11 cellular contexts compared by ENCODE assay signal in the genomic region with DNA sequence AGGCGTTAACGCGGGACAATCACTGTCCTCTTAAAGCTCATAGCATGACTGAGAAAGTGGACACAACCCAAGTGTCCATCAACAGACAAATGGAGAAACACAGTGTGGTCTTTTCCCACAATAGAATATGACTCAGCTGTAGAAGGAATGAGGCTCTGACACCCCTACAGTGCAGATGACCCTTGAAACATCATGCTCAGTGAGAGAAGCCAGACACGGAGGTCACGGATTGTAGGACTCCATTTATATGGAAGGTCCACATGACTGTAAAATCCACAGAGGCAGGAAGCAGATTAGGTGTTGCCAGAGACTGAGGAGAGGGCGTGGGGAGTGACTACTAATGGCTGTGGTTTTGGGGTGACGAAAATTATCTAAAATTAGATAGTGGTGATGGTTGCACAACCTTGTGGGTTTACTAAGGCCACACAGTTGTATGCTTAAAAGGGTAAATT. TPM values are rescaled to one million over a fixed set of nuclear protein-coding genes. Genes with fewer than 3 reads are reported as not detected.
DNase-seq lines count a peak whose midpoint lies in the region; ATAC-seq, FAIRE-seq and TF ChIP-seq lines count a peak whose summit lies in the region.
"Had no signal": no experiment of that assay in that cellular context is flagged by ENCODE, and none has a peak within 500 bp of the region (broad histone marks: within the 10 kb centered on the region; RNA-seq: fewer than 3 reads in every experiment).

No MANE protein-coding gene starts in this region.

- CTCF ChIA-PET in GM12878 (lab: Yijun Ruan, JAX) = no interaction called here

- H3K27me3 ChIP-seq in GM12878 (replicated peaks in 1 of 2; ENCODE audit: control insufficient read depth in 2 of 2, insufficient read depth in 2 of 2, low read length in 1 of 2) = no peaks in the 10 kb centered on the region
- H3K27me3 ChIP-seq in trophoblast cell (ENCODE audit: insufficient read depth, low read length) = no peaks in the 10 kb centered on the region

- no peak for TF ChIP-seq CTCF in GM12878 (IDR thresholded peaks at IDR 0.05 in 2 of 3, conservative IDR thresholded peaks at IDR 0.05 in 1 of 3; ENCODE audit: control insufficient read depth in 2 of 3, extremely low read depth in 1 of 3, insufficient read depth in 1 of 3, low read depth in 3 of 3, low read length in 3 of 3)

- intact Hi-C loops in activated CD4-positive, alpha-beta T cell treated with anti-CD3 and anti-CD28 coated beads, Interleukin-2, amount 10 ng/mL, durations not matched to agents 24 days and 14 days (cut with micrococcal nuclease) = no loop called here
- intact Hi-C loops in GM12878 (cut with micrococcal nuclease; ENCODE audit: unreplicated experiment) = no loop called here

- SMC1A ChIA-PET in GM12878 (lab: Charles Lee; ENCODE audit: uncharacterized antibody, unreplicated experiment) = no interaction called here

- H3K14ac ChIP-seq in trophoblast cell (ENCODE audit: low read length) = no peak overlapping the region

- no peaks in the 10 kb centered on the region for H3K79me2 ChIP-seq in GM12878 (ENCODE audit: control insufficient read depth, insufficient read depth, low read length)
- H3K79me2 ChIP-seq in trophoblast cell (ENCODE audit: control insufficient read depth, insufficient read depth, low read length, poor library complexity) = no peaks in the 10 kb centered on the region

- ATAC-seq in GM12878 (peak; percentile 77), GM18520 (IDR thresholded peaks at IDR 0.05; ENCODE audit: unreplicated experiment) (no peak)

- H3K36me3 Mint-ChIP-seq in activated CD4-positive, alpha-beta T cell treated with anti-CD3 and anti-CD28 coated beads, Interleukin-2, amount 10 ng/mL, durations not matched to agents 24 days and 14 days (ENCODE audit: low read depth) = peaks cover 9% of the 10 kb centered on the region

- no peak overlapping the region for H2BK5ac ChIP-seq in trophoblast cell (ENCODE audit: low read depth, low read length, poor library complexity)

- 46% methylated on average over 7 of the region's 7 CpGs for WGBS in GM12878 (ENCODE audit: insufficient coverage, insufficient replicate concordance, low lambda C conversion rate, missing lambda C conversion rate)
- WGBS in trophoblast cell (ENCODE audit: extremely low coverage, insufficient coverage, insufficient read length) = no CpG with 5 or more reads among the region's 7 CpGs

- no peak overlapping the region for H4K8ac ChIP-seq in trophoblast cell (ENCODE audit: low read depth, low read length)

- no peak for FAIRE-seq in GM12878 (lab: Jason Lieb, UNC)
- FAIRE-seq: islet of Langerhans had no signal

- in situ Hi-C loops in GM12878 (cut with MboI) = no loop called here

- no peak overlapping the region for H3K18ac ChIP-seq in trophoblast cell (ENCODE audit: low read length)

- no peak overlapping the region for H3K27ac ChIP-seq in GM12878 (ENCODE audit: control insufficient read depth, insufficient read depth)
- no peak overlapping the region for H3K27ac ChIP-seq in trophoblast cell (ENCODE audit: low read depth, low read length)

- no TSS peak for BruUV-seq in GM12878 (replicated peaks; lab: Mats Ljungman, UMichigan)

- no peak overlapping the region for H2AK5ac ChIP-seq in trophoblast cell (ENCODE audit: low read length)

- no peaks in the 10 kb centered on the region for H3K79me1 ChIP-seq in trophoblast cell (ENCODE audit: low read length)

- peak overlapping the region; percentile 41; the same call in 1 of the 2 replicates for H3K4me2 ChIP-seq in GM12878 (ENCODE audit: control insufficient read depth, insufficient read depth)
- no peak overlapping the region for H3K4me2 ChIP-seq in trophoblast cell (ENCODE audit: low read length)

- peak overlapping the region; percentile 56 for H3K27ac Mint-ChIP-seq in activated CD4-positive, alpha-beta T cell treated with anti-CD3 and anti-CD28 coated beads, Interleukin-2, amount 10 ng/mL, durations not matched to agents 24 days and 14 days

- H3K9me3 ChIP-seq in GM12878 (replicated peaks; ENCODE audit: control insufficient read depth, insufficient read depth, low read length) (peaks cover 5% of the 10 kb centered on the region; the same call in 2 of the 3 replicates), trophoblast cell (ENCODE audit: insufficient read depth, low read depth, low read length) (peaks cover 12% of the 10 kb centered on the region)

- peak overlapping the region; percentile 58 for H2AFZ ChIP-seq in GM12878 (ENCODE audit: control insufficient read depth, low read depth, low read length)
- no peak overlapping the region for H2AFZ ChIP-seq in trophoblast cell (ENCODE audit: insufficient read depth, low read length, poor library complexity)

- no peak overlapping the region for H3K4me3 ChIP-seq in GM12878
- H3K4me3 ChIP-seq in trophoblast cell (ENCODE audit: low read depth, low read length) = no peak overlapping the region

- peaks cover 5% of the 10 kb centered on the region; the same call in 1 of the 2 replicates for H3K4me1 ChIP-seq in GM12878 (ENCODE audit: control insufficient read depth, insufficient read depth, low read length)
- no peaks in the 10 kb centered on the region for H3K4me1 ChIP-seq in trophoblast cell (ENCODE audit: control insufficient read depth in 1 of 2, insufficient read depth in 2 of 2, low read length in 2 of 2)

- H4K91ac ChIP-seq in trophoblast cell (ENCODE audit: low read depth, low read length) = no peak overlapping the region

- no peak overlapping the region for H2BK12ac ChIP-seq in trophoblast cell (ENCODE audit: low read length)

- no peaks in the 10 kb centered on the region for H3K27me3 Mint-ChIP-seq in activated CD4-positive, alpha-beta T cell treated with anti-CD3 and anti-CD28 coated beads, Interleukin-2, amount 10 ng/mL, durations not matched to agents 24 days and 14 days

- peaks cover 17% of the 10 kb centered on the region for H3K4me1 Mint-ChIP-seq in activated CD4-positive, alpha-beta T cell treated with anti-CD3 and anti-CD28 coated beads, Interleukin-2, amount 10 ng/mL, durations not matched to agents 24 days and 14 days

- TF ChIP-seq RAD21 in GM12878 (IDR thresholded peaks at IDR 0.05; ENCODE audit: insufficient read depth, low read depth, low read length) = no peak

- DNase-seq in activated CD4-positive, alpha-beta T cell treated with anti-CD3 and anti-CD28 coated beads, Interleukin-2, amount 10 ng/mL, durations not matched to agents 24 days and 14 days = peak; percentile 62
- DNase-seq in activated CD4-positive, alpha-beta T cell treated with anti-CD3 and anti-CD28 coated beads, Interleukin-2, amount 50 U/mL, for 48 hours = no peak
- peak; percentile 38 for DNase-seq in LoVo (ENCODE audit: low spot score)
- no peak for DNase-seq in GM12878 (ENCODE audit: low read depth, low spot score)
- DNase-seq in trophoblast cell = peak; percentile 17 to 37
- DNase-seq in NAMALWA (ENCODE audit: low spot score) = no peak
- DNase-seq in stimulated activated CD4-positive, alpha-beta T cell treated with anti-CD3 and anti-CD28 coated beads, Interleukin-2, amount 100 ng/mL, for 24 hours = no peak
- DNase-seq: aorta; stimulated activated CD4-positive, alpha-beta T cell treated with anti-CD3 and anti-CD28 coated beads, Interleukin-15, amount 100 ng/mL, for 24 hours had no signal

- H4K12ac ChIP-seq in trophoblast cell (ENCODE audit: low read depth, low read length) = no peak overlapping the region

- H3K36me3 ChIP-seq in GM12878 (ENCODE audit: control insufficient read depth in 2 of 2, insufficient read depth in 2 of 2, low read length in 1 of 2) (no peaks in the 10 kb centered on the region; a peak in 1 of 4 replicates), trophoblast cell (ENCODE audit: control insufficient read depth in 1 of 2, insufficient read depth in 2 of 2, low read length in 2 of 2) (no peaks in the 10 kb centered on the region)

- RAD21 ChIA-PET in GM12878 (lab: Charles Lee; ENCODE audit: unreplicated experiment) = no interaction called here

- peak overlapping the region; percentile 55 for H3K4me3 Mint-ChIP-seq in activated CD4-positive, alpha-beta T cell treated with anti-CD3 and anti-CD28 coated beads, Interleukin-2, amount 10 ng/mL, durations not matched to agents 24 days and 14 days

- no peak overlapping the region for H2BK120ac ChIP-seq in trophoblast cell (ENCODE audit: insufficient read depth, low read length, poor library complexity)

- POLR2A ChIA-PET in GM12878 (lab: Charles Lee) = no interaction called here

- no peak overlapping the region for H3K23ac ChIP-seq in trophoblast cell (ENCODE audit: low read length)

- no peaks in the 10 kb centered on the region for H4K20me1 ChIP-seq in GM12878 (ENCODE audit: control insufficient read depth, insufficient read depth)

- no peak overlapping the region for H3K4ac ChIP-seq in trophoblast cell (ENCODE audit: low read depth, low read length)

- no peak overlapping the region for H3K9ac ChIP-seq in GM12878 (ENCODE audit: control insufficient read depth, insufficient read depth, low read length)
- H3K9ac ChIP-seq in trophoblast cell (ENCODE audit: low read length) = no peak overlapping the region

- peaks cover 11% of the 10 kb centered on the region for H3K9me3 Mint-ChIP-seq in activated CD4-positive, alpha-beta T cell treated with anti-CD3 and anti-CD28 coated beads, Interleukin-2, amount 10 ng/mL, durations not matched to agents 24 days and 14 days

- TF ChIP-seq EP300 in GM12878 (IDR thresholded peaks at IDR 0.05; ENCODE audit: borderline replicate concordance in 1 of 2, control insufficient read depth in 1 of 2, low read depth in 2 of 2, low read length in 2 of 2) = no peak

- TF ChIP-seq POLR2A in GM12878 (IDR thresholded peaks at IDR 0.05; ENCODE audit: low read depth, low read length) = no peak

RNA-seq across cellular contexts. Expression of a gene that starts 6.1 kb away (rescaled TPM):
- 94.6 and 96.3 TPM in 2 replicates for total RNA-seq in activated CD4-positive, alpha-beta T cell treated with anti-CD3 and anti-CD28 coated beads, Interleukin-2, amount 10 ng/mL, durations not matched to agents 24 days and 14 days
- total RNA-seq in GM12878 (2013; cell fraction: nucleolus; rRNA removed) = 56.7 and 59.9 TPM in 2 replicates
- total RNA-seq in GM12878 (2014; rRNA removed) = 36.1 and 36.9 TPM in 2 replicates
- total RNA-seq in GM12878 (2014; rRNA removed; fragmentation: Illumina TruSeq; extraction: Trizol) = 48.2 and 48.6 TPM in 2 replicates
- 67.2 and 78.2 TPM in 2 replicates for total RNA-seq in GM12878 (2021)
- polyA plus RNA-seq in GM12878 (2011; ENCODE audit: low read depth) = 18.6 TPM
- 44.0 and 56.1 TPM in 2 replicates for polyA plus RNA-seq in GM12878 (2011; rRNA removed)
- 37.0 and 37.2 TPM in 2 replicates for polyA plus RNA-seq in GM12878 (2011; cell fraction: cytosol; rRNA removed)
- 37.7 and 50.7 TPM in 2 replicates for polyA plus RNA-seq in GM12878 (2011; cell fraction: nucleus; rRNA removed)
- 24.4 and 28.3 TPM in 2 replicates for polyA plus RNA-seq in GM12878 (2012)
- polyA plus RNA-seq in GM12878 (2014; fragmentation: Illumina TruSeq; extraction: Trizol) = 52.9 and 56.3 TPM in 2 replicates
- polyA plus RNA-seq in GM12878 (2014; fragmentation: Nextera tagmentation; extraction: Ambion mirVana) = 10 to 100 TPM; 11.2 to 27.9 TPM
- 46.4 and 49.9 TPM in 2 replicates for polyA plus RNA-seq in GM12878 (2014; rRNA removed)
- polyA plus RNA-seq in GM12878 (2016; fragmentation: Nextera tagmentation; extraction: Ambion mirVana) = 10 to 100 TPM; 68.9 to 74.0 TPM
- polyA minus RNA-seq in GM12878 (2011; rRNA and poly(A)+ RNA removed) = 107 and 117 TPM in 2 replicates
- polyA minus RNA-seq in GM12878 (2011; cell fraction: cytosol; rRNA and poly(A)+ RNA removed) = 18.9 and 23.1 TPM in 2 replicates
- 42.8 and 70.3 TPM in 2 replicates for polyA minus RNA-seq in GM12878 (2011; cell fraction: nucleus; rRNA and poly(A)+ RNA removed)
- polyA plus RNA-seq in trophoblast cell (2013) = 19.4 and 19.7 TPM in 2 replicates

Comparison
In these comparisons a context has a peak if more than half of its experiments do, and no peak if none do; other contexts are left out.
1. DNase-seq: peak in activated CD4-positive, alpha-beta T cell treated with anti-CD3 and anti-CD28 coated beads, Interleukin-2, amount 10 ng/mL, durations not matched to agents 24 days and 14 days (single experiment), LoVo (single experiment) and trophoblast cell (2 of 2); none in activated CD4-positive, alpha-beta T cell treated with anti-CD3 and anti-CD28 coated beads, Interleukin-2, amount 50 U/mL, for 48 hours (0 of 2), GM12878 (single experiment), NAMALWA (single experiment) and stimulated activated CD4-positive, alpha-beta T cell treated with anti-CD3 and anti-CD28 coated beads, Interleukin-2, amount 100 ng/mL, for 24 hours (0 of 2).